Comparison of ENCODE assay signal across 8 cellular contexts in genomic region chrX:37846934-37847732, GRCh38. TPM values are rescaled to one million over a fixed set of nuclear protein-coding genes. Genes with fewer than 3 reads are reported as not detected.
DNase-seq lines count a peak whose midpoint lies in the region; ATAC-seq and TF ChIP-seq lines count a peak whose summit lies in the region.

Gene DYNLT3, minus strand, starts transcription at chrX:37847571. Its CDS starts 61 bp downstream, at chrX:37847510.

- TF ChIP-seq POLR2A in GM19193 (IDR thresholded peaks at IDR 0.05; ENCODE audit: extremely low read depth, insufficient read depth, insufficient read length) = peak; percentile 49

- TF ChIP-seq CTCF in lower lobe of right lung (IDR thresholded peaks at IDR 0.05) = no peak

- ATAC-seq in HG03432 (IDR thresholded peaks at IDR 0.05; ENCODE audit: unreplicated experiment) (peak; percentile 100), lower lobe of right lung (peak; percentile 100)

- peaks cover 8% of the 10 kb centered on the region for H3K4me1 ChIP-seq in lower lobe of right lung

- no peaks in the 10 kb centered on the region for H3K9me3 ChIP-seq in lower lobe of right lung

- intact Hi-C loops in lower lobe of right lung (cut with DNase I) = no loop called here

- peak within 1 kb of the TSS; percentile 83 for H3K27ac ChIP-seq in lower lobe of right lung

- H3K27me3 ChIP-seq in lower lobe of right lung (ENCODE audit: low read depth) = no peaks in the 10 kb centered on the region

- peak within 1 kb of the TSS; percentile 69 for H3K4me3 ChIP-seq in lower lobe of right lung

- DNase-seq in Ammon's horn (ENCODE audit: low spot score) (peak; percentile 73), NCI-H69 (lab: John Stamatoyannopoulos, UW) (peak; percentile 96), lower lobe of right lung (peak; percentile 90)
- DNase-seq in activated CD8-positive, alpha-beta memory T cell treated with anti-CD3 and anti-CD28 coated beads for 1 hour (ENCODE audit: extremely low read depth in 1 of 2, low read depth in 1 of 2) = peak; percentile 36 to 65
- peak; percentile 66 for DNase-seq in effector CD8-positive, alpha-beta T cell (lab: John Stamatoyannopoulos, UW)
- peak; percentile 38 to 50 (median 47) for DNase-seq in stimulated activated CD4-positive, alpha-beta T cell treated with anti-CD3 and anti-CD28 coated beads, TNF-alpha, amount 100 ng/mL, for 4 hours (ENCODE audit: low read depth in 3 of 3)

- H3K36me3 ChIP-seq in lower lobe of right lung = no peaks in the 10 kb centered on the region

RNA-seq across cellular contexts. Expression of gene DYNLT3, which starts in this region (rescaled TPM):
- 27.2 TPM for total RNA-seq in lower lobe of right lung

Comparison
In these comparisons a context has a peak if more than half of its experiments do, and no peak if none do; other contexts are left out.
1. Peak in every context shown above with its lines: DNase-seq, ATAC-seq, H3K4me3 ChIP-seq and H3K27ac ChIP-seq.